8 cellular contexts compared by ENCODE assay signal in the genomic region with DNA sequence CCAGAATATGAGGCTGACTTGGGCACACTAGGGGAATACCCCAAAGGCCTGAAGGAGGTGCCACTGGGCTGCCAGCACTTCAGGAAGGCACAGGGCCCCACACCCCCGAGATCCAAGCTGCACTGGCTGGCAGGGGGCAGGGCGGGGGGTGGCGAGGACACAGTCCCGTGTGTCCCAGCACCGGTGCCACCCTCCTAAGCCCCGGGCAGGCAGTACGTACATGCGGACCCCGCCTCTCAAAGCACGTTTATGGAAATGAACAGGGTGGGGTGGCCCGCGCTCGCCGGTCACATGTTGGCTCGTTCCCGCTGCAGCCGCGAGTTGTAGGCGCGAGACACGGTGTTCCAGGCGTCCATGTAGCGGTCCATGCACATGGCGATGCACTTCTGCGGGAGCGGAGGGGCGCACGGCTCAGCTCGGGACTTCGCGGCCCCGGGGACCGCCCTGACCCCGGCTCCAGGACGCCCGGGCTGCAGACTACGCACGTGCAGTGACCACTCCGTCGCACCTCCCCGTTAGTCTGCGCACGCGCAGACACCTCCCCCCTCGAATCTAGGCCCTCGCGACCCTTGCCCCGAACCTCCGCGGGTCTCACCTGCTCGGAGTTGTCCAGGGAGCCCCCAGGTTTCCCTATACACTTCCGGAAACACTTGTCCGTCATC. TPM values are rescaled to one million over a fixed set of nuclear protein-coding genes. Genes with fewer than 3 reads are reported as not detected.
DNase-seq lines count a peak whose midpoint lies in the region; ATAC-seq and TF ChIP-seq lines count a peak whose summit lies in the region.

No MANE protein-coding gene starts in this region.

- DNase-seq in EH (ENCODE audit: low read depth) (peak; percentile 54), MG63 (peak; percentile 34), transverse colon (peak; percentile 53)
- DNase-seq in activated CD4-positive, alpha-beta memory T cell treated with anti-CD3 and anti-CD28 coated beads, Interleukin-2, amount 10 ng/mL, durations not matched to agents 7 days and 5 days, result peak; percentile 49
- DNase-seq in naive thymus-derived CD8-positive, alpha-beta T cell, result peak in 4 of 10 donors; percentile 19 to 74 (median 42)

- in situ Hi-C loops in transverse colon (cut with MboI; ENCODE audit: low pct_ligation_motif_present in 1 of 4, low pct_unique_long_range_greater_than_20kb in 1 of 4, low sequenced_read_pairs in 3 of 4), result no loop called here

- ATAC-seq in GM21723 (IDR thresholded peaks at IDR 0.05; ENCODE audit: unreplicated experiment), result peak; percentile 23
- peak; percentile 2 to 18 for ATAC-seq in naive thymus-derived CD8-positive, alpha-beta T cell
- ATAC-seq in GM18907 (IDR thresholded peaks at IDR 0.05; ENCODE audit: unreplicated experiment), result no peak

- H3K9me3 ChIP-seq in MG63 (no peaks in the 10 kb centered on the region), esophagus (ENCODE audit: control insufficient read depth in 2 of 2, insufficient read depth in 1 of 2, low read depth in 1 of 2, low read length in 1 of 2) (no peaks in the 10 kb centered on the region), transverse colon (no peaks in the 10 kb centered on the region)

- H3K9me3 Mint-ChIP-seq in activated CD4-positive, alpha-beta memory T cell treated with anti-CD3 and anti-CD28 coated beads, Interleukin-2, amount 10 ng/mL, durations not matched to agents 7 days and 5 days, result no peaks in the 10 kb centered on the region
- H3K9me3 Mint-ChIP-seq in naive thymus-derived CD8-positive, alpha-beta T cell, result no peaks in the 10 kb centered on the region

- H3K27ac ChIP-seq in esophagus (ENCODE audit: low read depth in 2 of 2, low read length in 1 of 2) (peak overlapping the region; percentile 73 to 95), transverse colon (peak overlapping the region; percentile 94 to 98 (median 96))

- no peak for TF ChIP-seq CTCF in transverse colon (IDR thresholded peaks at IDR 0.05)

- H3K4me1 ChIP-seq in esophagus (ENCODE audit: control insufficient read depth in 2 of 2, insufficient read depth in 2 of 2, low read length in 1 of 2), result peaks cover 10 to 21% of the 10 kb centered on the region in 2 donors
- peaks cover 15 to 32% (median 26%) of the 10 kb centered on the region in 4 donors for H3K4me1 ChIP-seq in transverse colon

- intact Hi-C loops in transverse colon (cut with DNase I; ENCODE audit: low total_unique reads), result no loop called here

- H3K4me3 Mint-ChIP-seq in activated CD4-positive, alpha-beta memory T cell treated with anti-CD3 and anti-CD28 coated beads, Interleukin-2, amount 10 ng/mL, durations not matched to agents 7 days and 5 days, result peak overlapping the region; percentile 84
- peak overlapping the region; percentile 92 to 98 (median 94) for H3K4me3 Mint-ChIP-seq in naive thymus-derived CD8-positive, alpha-beta T cell

- H3K36me3 Mint-ChIP-seq in activated CD4-positive, alpha-beta memory T cell treated with anti-CD3 and anti-CD28 coated beads, Interleukin-2, amount 10 ng/mL, durations not matched to agents 7 days and 5 days (ENCODE audit: low read depth), result peaks cover 29% of the 10 kb centered on the region
- peaks cover 0 to 12% (median 0%) of the 10 kb centered on the region in 3 donors for H3K36me3 Mint-ChIP-seq in naive thymus-derived CD8-positive, alpha-beta T cell

- H3K4me3 ChIP-seq in MG63, result peak overlapping the region; percentile 95
- peak overlapping the region; percentile 90 to 91 for H3K4me3 ChIP-seq in esophagus (ENCODE audit: low read depth in 1 of 2, low read length in 2 of 2)
- peak overlapping the region; percentile 77 to 83 (median 80) for H3K4me3 ChIP-seq in transverse colon

- CTCF ChIA-PET in activated CD4-positive, alpha-beta memory T cell treated with anti-CD3 and anti-CD28 coated beads, Interleukin-2, amount 10 ng/mL, durations not matched to agents 7 days and 5 days (lab: Charles Lee), result interaction anchor here (0.8 to 1.5 kb wide), 7 partner anchors 12 to 222 kb away, joined by 3 to 10 read pairs (median 3); no protein-coding TSS in a partner anchor

- H3K4me1 Mint-ChIP-seq in activated CD4-positive, alpha-beta memory T cell treated with anti-CD3 and anti-CD28 coated beads, Interleukin-2, amount 10 ng/mL, durations not matched to agents 7 days and 5 days, result peaks cover 17% of the 10 kb centered on the region
- peaks cover 7 to 21% (median 14%) of the 10 kb centered on the region in 4 donors for H3K4me1 Mint-ChIP-seq in naive thymus-derived CD8-positive, alpha-beta T cell

- TF ChIP-seq POLR2A in transverse colon (IDR thresholded peaks at IDR 0.05), result no peak

- POLR2A ChIA-PET in activated CD4-positive, alpha-beta memory T cell treated with anti-CD3 and anti-CD28 coated beads, Interleukin-2, amount 10 ng/mL, durations not matched to agents 7 days and 5 days (lab: Charles Lee), result interaction anchor here (0.8 to 3.2 kb wide), 15 partner anchors 10 to 275 kb away, joined by 3 to 24 read pairs (median 4); a partner anchor contains a TSS
- POLR2A ChIA-PET in naive thymus-derived CD8-positive, alpha-beta T cell (lab: Charles Lee), result interaction anchor here (0.6 to 3.1 kb wide), 15 partner anchors 10 to 384 kb away, joined by 3 to 42 read pairs (median 5); a partner anchor contains a TSS

- no peak for TF ChIP-seq EP300 in transverse colon (IDR thresholded peaks at IDR 0.05; ENCODE audit: low read depth)

- H3K36me3 ChIP-seq in MG63 (peaks cover 18% of the 10 kb centered on the region), esophagus (ENCODE audit: control insufficient read depth in 2 of 2, insufficient read depth in 2 of 2, low read length in 1 of 2) (peaks cover 0 to 28% of the 10 kb centered on the region in 2 donors), transverse colon (no peaks in the 10 kb centered on the region)

- peak overlapping the region; percentile 85 for H3K27ac Mint-ChIP-seq in activated CD4-positive, alpha-beta memory T cell treated with anti-CD3 and anti-CD28 coated beads, Interleukin-2, amount 10 ng/mL, durations not matched to agents 7 days and 5 days
- H3K27ac Mint-ChIP-seq in naive thymus-derived CD8-positive, alpha-beta T cell, result peak overlapping the region; percentile 48 to 99 (median 97)

- 2% methylated on average over 52 to 53 of the region's 53 CpGs for WGBS in esophagus, 2 donors
- 0 to 3% methylated on average over 1 to 27 of the region's 53 CpGs for WGBS in transverse colon (ENCODE audit: low coverage in 1 of 2), 2 donors

- H3K27me3 ChIP-seq in MG63 (no peaks in the 10 kb centered on the region), esophagus (ENCODE audit: control insufficient read depth in 1 of 2, insufficient read depth in 2 of 2, low read length in 2 of 2) (no peaks in the 10 kb centered on the region), transverse colon (no peaks in the 10 kb centered on the region)

- no peaks in the 10 kb centered on the region for H3K27me3 Mint-ChIP-seq in activated CD4-positive, alpha-beta memory T cell treated with anti-CD3 and anti-CD28 coated beads, Interleukin-2, amount 10 ng/mL, durations not matched to agents 7 days and 5 days
- no peaks in the 10 kb centered on the region for H3K27me3 Mint-ChIP-seq in naive thymus-derived CD8-positive, alpha-beta T cell

RNA-seq across cellular contexts. Expression of a gene that starts 0.6 kb away (rescaled TPM):
- total RNA-seq in MG63 (2014; rRNA removed; shearing (Covaris generic); ENCODE audit: low replicate concordance), result 17.2 and 34.5 TPM in 2 replicates
- 10 to 100 TPM; 44.5 to 47.4 TPM for total RNA-seq in activated CD4-positive, alpha-beta memory T cell treated with anti-CD3 and anti-CD28 coated beads, Interleukin-2, amount 10 ng/mL, durations not matched to agents 7 days and 5 days
- 10 to 100 TPM; 52.0 to 86.8 TPM for polyA plus RNA-seq in esophagus
- 10 to 100 TPM; 33.6 to 38.3 TPM for total RNA-seq in naive thymus-derived CD8-positive, alpha-beta T cell
- 10 to 100 TPM; 74.4 to 92.2 (median 83.0) TPM for polyA plus RNA-seq in naive thymus-derived CD8-positive, alpha-beta T cell
- 10 to 100 TPM; 10.8 to 54.9 (median 30.8) TPM for total RNA-seq in transverse colon

RNA-seq across cellular contexts. Expression of a gene that starts 30.0 kb away (rescaled TPM):
- 124 and 171 TPM in 2 replicates for total RNA-seq in MG63 (2014; rRNA removed; shearing (Covaris generic); ENCODE audit: low replicate concordance)
- 10 to 100 TPM; 92.9 to 96.6 TPM for total RNA-seq in activated CD4-positive, alpha-beta memory T cell treated with anti-CD3 and anti-CD28 coated beads, Interleukin-2, amount 10 ng/mL, durations not matched to agents 7 days and 5 days
- polyA plus RNA-seq in esophagus, result 10 to 100 TPM; 23.2 to 32.3 TPM
- 10 to 100 TPM; 17.3 to 19.6 TPM for total RNA-seq in naive thymus-derived CD8-positive, alpha-beta T cell
- 10 to 100 TPM in 1 of 3 donors, 1 to 10 TPM in 2; 5.4 to 10.5 (median 7.4) TPM for polyA plus RNA-seq in naive thymus-derived CD8-positive, alpha-beta T cell
- total RNA-seq in transverse colon, result 10 to 100 TPM; 10.8 to 23.9 (median 17.8) TPM

RNA-seq across cellular contexts. Expression of a gene that starts 49.1 kb away (rescaled TPM):
- 36.4 and 48.7 TPM in 2 replicates for total RNA-seq in MG63 (2014; rRNA removed; shearing (Covaris generic); ENCODE audit: low replicate concordance)
- 10 to 100 TPM; 52.2 to 54.3 TPM for total RNA-seq in activated CD4-positive, alpha-beta memory T cell treated with anti-CD3 and anti-CD28 coated beads, Interleukin-2, amount 10 ng/mL, durations not matched to agents 7 days and 5 days
- polyA plus RNA-seq in esophagus, result 10 to 100 TPM; 37.6 to 62.6 TPM
- total RNA-seq in naive thymus-derived CD8-positive, alpha-beta T cell, result 100 to 1,000 TPM; 108 to 115 TPM
- polyA plus RNA-seq in naive thymus-derived CD8-positive, alpha-beta T cell, result 10 to 100 TPM; 41.0 to 57.3 (median 43.8) TPM
- total RNA-seq in transverse colon, result 100 to 1,000 TPM in 3 of 4 donors, 10 to 100 TPM in 1; 59.0 to 280 (median 167) TPM
